Comparison of ENCODE assay signal across 8 cellular contexts in genomic region chr2:227471924-227472264, GRCh38. TPM values are rescaled to one million over a fixed set of nuclear protein-coding genes. Genes with fewer than 3 reads are reported as not detected.
A peak's percentile ranks its signal among the peaks of the same experiment; 100 is the strongest.
DNase-seq lines count a peak whose midpoint lies in the region; ATAC-seq and TF ChIP-seq lines count a peak whose summit lies in the region.

Gene AGFG1, plus strand, starts transcription at chr2:227472156. Its CDS starts 266 bp downstream, at chr2:227472422.

- ATAC-seq in HG03175 (IDR thresholded peaks at IDR 0.05; ENCODE audit: unreplicated experiment), result peak; percentile 86

- H3K27ac ChIP-seq in coronary artery, result peak within 1 kb of the TSS; percentile 91 to 99

- peak; percentile 86 for DNase-seq in Ammon's horn (ENCODE audit: low spot score)
- DNase-seq in NCI-H460 (ENCODE audit: extremely low read depth, low read depth), result peak; percentile 79
- peak; percentile 90 for DNase-seq in activated CD4-positive, alpha-beta T cell treated with anti-CD3 and anti-CD28 coated beads for 48 hours
- DNase-seq in coronary artery (ENCODE audit: low spot score), result peak; percentile 87
- DNase-seq in left kidney (ENCODE audit: low read depth, low spot score), result peak; percentile 93
- DNase-seq in stimulated activated CD4-positive, alpha-beta T cell treated with anti-CD3 and anti-CD28 coated beads, Interleukin-2, amount 100 ng/mL, for 24 hours, result peak; percentile 90 to 91

- peak; percentile 98 for TF ChIP-seq CTCF in coronary artery (IDR thresholded peaks at IDR 0.05)

- peak; percentile 69 for TF ChIP-seq POLR2A in GM18951 (IDR thresholded peaks at IDR 0.05; ENCODE audit: extremely low read depth, insufficient read depth, insufficient read length)

- in situ Hi-C loops in GM18951 (cut with MboI; ENCODE audit: low sequenced_read_pairs, unreplicated experiment), result no loop called here

- H3K4me3 ChIP-seq in coronary artery, result peak within 1 kb of the TSS; percentile 100

RNA-seq across cellular contexts. Expression of gene AGFG1, which starts in this region (rescaled TPM):
- 191 and 213 TPM in 2 replicates for total RNA-seq in NCI-H460 (2014; rRNA removed; shearing (Covaris generic))
- 83.1 and 87.0 TPM in 2 replicates for polyA plus RNA-seq in NCI-H460 (2014; cell fraction: nucleus; rRNA removed)

Comparison
In these comparisons a context has a peak if more than half of its experiments do, and no peak if none do; other contexts are left out.
1. Peak in every context shown above with its lines: DNase-seq, ATAC-seq, H3K4me3 ChIP-seq and H3K27ac ChIP-seq.